1 cellular context compared by ENCODE assay signal in genomic region chr1:228396770-228397453, GRCh38.
A peak's percentile ranks its signal among the peaks of the same experiment; 100 is the strongest.
TF ChIP-seq lines count a peak whose summit lies in the region.

No MANE protein-coding gene starts in this region.

TF ChIP-seq in GM12878, 131 proteins besides CTCF, POLR2A, EP300 and RAD21:
- TF ChIP-seq RFX5 (IDR thresholded peaks at IDR 0.05; ENCODE audit: low read depth, low read length) (no peak), BCL3 (IDR thresholded peaks at IDR 0.05; ENCODE audit: borderline replicate concordance, insufficient read depth, low read depth, low read length, poor library complexity, severe bottlenecking) (no peak), POLR2AphosphoS5 (IDR thresholded peaks at IDR 0.05; ENCODE audit: low read length) (peak; percentile 9; the same call in 1 of the 2 replicates)
TF ChIP-seq in GM12878: peak in this region for 1.
